ENCODE assay signal across 1 cellular context in genomic region chr17:57401556-57402488, GRCh38.
TF ChIP-seq lines count a peak whose summit lies in the region.

No MANE protein-coding gene starts in this region.

TF ChIP-seq in GM12878, 131 proteins besides CTCF, POLR2A, EP300 and RAD21 (continued from another document):
- TF ChIP-seq PRDM15 (CRISPR knock-in tag; IDR thresholded peaks at IDR 0.05) (no peak), ELK1 (IDR thresholded peaks at IDR 0.05; ENCODE audit: low read depth, low read length) (no peak), PML (IDR thresholded peaks at IDR 0.05; ENCODE audit: low read length) (no peak), SMAD1 (IDR thresholded peaks at IDR 0.05; ENCODE audit: low read depth, partially characterized antibody) (no peak), ZSCAN29 (IDR thresholded peaks at IDR 0.05) (no peak)
